In the genomic region with DNA sequence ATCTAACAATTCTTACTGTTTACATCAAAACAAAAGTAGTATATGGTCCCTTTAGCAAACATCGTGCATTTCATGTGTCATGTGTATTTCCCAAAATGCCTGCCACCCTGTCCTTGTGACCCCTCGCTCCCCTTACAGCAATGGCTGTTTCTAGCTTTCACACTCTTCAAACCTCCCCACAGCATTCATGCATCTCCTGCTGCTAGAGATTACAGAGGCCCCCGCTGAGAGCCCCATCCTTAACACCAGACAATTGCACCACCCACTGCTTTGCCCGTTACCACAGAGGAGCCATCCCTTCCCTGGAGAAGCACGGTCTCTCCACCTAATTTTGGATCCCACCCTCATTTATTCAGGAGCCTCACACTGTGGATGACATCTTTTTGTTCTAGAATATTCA, we compare ENCODE assay signal across 24 cellular contexts.
"Had no signal": no experiment of that assay in that cellular context is flagged by ENCODE, and none has a peak within 500 bp of the region (broad histone marks: within the 10 kb centered on the region; RNA-seq: fewer than 3 reads in every experiment).

No MANE protein-coding gene starts in this region.

- H3K36me3 ChIP-seq: left ventricle myocardium inferior, ovary, prostate gland, stomach, thyroid gland, transverse colon, upper lobe of right lung had no signal

- H3K27me3 ChIP-seq: ovary, testis, thyroid gland had no signal

- H3K9me3 ChIP-seq: mucosa of descending colon, ovary, prostate gland, testis, thyroid gland, transverse colon, upper lobe of right lung had no signal

- H3K4me1 ChIP-seq: left ventricle myocardium inferior, prostate gland, stomach, testis, thyroid gland, transverse colon, upper lobe of right lung had no signal

- DNase-seq: islet precursor cell; left ventricle myocardium inferior; midbrain; mucosa of descending colon; naive thymus-derived CD4-positive, alpha-beta T cell; ovary; retina; right cardiac atrium; stimulated activated CD4-positive, alpha-beta T cell treated with anti-CD3 and anti-CD28 coated beads, Interleukin-12 subunit alpha, Interleukin-12 subunit beta, amount 100 ng/mL, for 4 hours; stimulated activated CD4-positive, alpha-beta T cell treated with anti-CD3 and anti-CD28 coated beads, Interleukin-15, amount 100 ng/mL, for 24 hours; stimulated activated CD4-positive, alpha-beta T cell treated with anti-CD3 and anti-CD28 coated beads, Interleukin-2, amount 100 ng/mL, for 24 hours; stimulated activated CD4-positive, alpha-beta T cell treated with anti-CD3 and anti-CD28 coated beads, Interleukin-4, amount 100 ng/mL, for 1 hour; stimulated activated naive B cell treated with anti-CD40 and anti-IgM and Interleukin-4, amounts not matched to agents 10 μg/mL and 1 μg/mL and 100 μg/mL, for 72 hours; stimulated activated naive CD8-positive, alpha-beta T cell treated with anti-CD3 and anti-CD28 coated beads, Interleukin-15, Interleukin-2, amounts not matched to agents 100 U/mL and 50 U/mL, for 24 hours; stomach; testis; thyroid gland; transverse colon; upper lobe of right lung had no signal

- H3K27ac ChIP-seq: left ventricle myocardium inferior, ovary, prostate gland, skin epidermis, stomach, testis, thyroid gland, transverse colon, upper lobe of right lung had no signal

- H3K36me3 Mint-ChIP-seq: natural killer cell treated with Interleukin-12 subunit alpha and Interleukin-12 subunit beta and Interleukin-15 and Interleukin-18, amount 100 ng/mL, for 72 hours; stimulated activated naive B cell treated with anti-CD40 and anti-IgM and Interleukin-4, amounts not matched to agents 10 μg/mL and 1 μg/mL and 100 μg/mL, for 72 hours had no signal

- ATAC-seq: mucosa of descending colon; naive thymus-derived CD4-positive, alpha-beta T cell; right cardiac atrium; sciatic nerve; stimulated activated naive B cell treated with anti-CD40 and anti-IgM and Interleukin-4, amounts not matched to agents 10 μg/mL and 1 μg/mL and 100 μg/mL, for 72 hours; stimulated activated naive CD8-positive, alpha-beta T cell treated with anti-CD3 and anti-CD28 coated beads, Interleukin-15, Interleukin-2, amounts not matched to agents 100 U/mL and 50 U/mL, for 24 hours; upper lobe of right lung had no signal

- H3K27ac Mint-ChIP-seq: naive thymus-derived CD4-positive, alpha-beta T cell; natural killer cell treated with Interleukin-12 subunit alpha and Interleukin-12 subunit beta and Interleukin-15 and Interleukin-18, amount 100 ng/mL, for 72 hours; stimulated activated naive B cell treated with anti-CD40 and anti-IgM and Interleukin-4, amounts not matched to agents 10 μg/mL and 1 μg/mL and 100 μg/mL, for 72 hours had no signal

- H3K9me3 Mint-ChIP-seq: natural killer cell treated with Interleukin-12 subunit alpha and Interleukin-12 subunit beta and Interleukin-15 and Interleukin-18, amount 100 ng/mL, for 72 hours had no signal

- H3K4me3 Mint-ChIP-seq: naive thymus-derived CD4-positive, alpha-beta T cell; natural killer cell treated with Interleukin-12 subunit alpha and Interleukin-12 subunit beta and Interleukin-15 and Interleukin-18, amount 100 ng/mL, for 72 hours; stimulated activated naive B cell treated with anti-CD40 and anti-IgM and Interleukin-4, amounts not matched to agents 10 μg/mL and 1 μg/mL and 100 μg/mL, for 72 hours had no signal

- H3K4me3 ChIP-seq: left ventricle myocardium inferior, lung, mucosa of descending colon, ovary, prostate gland, skin epidermis, stomach, testis, thyroid gland, transverse colon, upper lobe of right lung had no signal

- H3K4me1 Mint-ChIP-seq: naive thymus-derived CD4-positive, alpha-beta T cell; stimulated activated naive B cell treated with anti-CD40 and anti-IgM and Interleukin-4, amounts not matched to agents 10 μg/mL and 1 μg/mL and 100 μg/mL, for 72 hours had no signal
